Comparison of ENCODE assay signal across 1 cellular context in the genomic region with DNA sequence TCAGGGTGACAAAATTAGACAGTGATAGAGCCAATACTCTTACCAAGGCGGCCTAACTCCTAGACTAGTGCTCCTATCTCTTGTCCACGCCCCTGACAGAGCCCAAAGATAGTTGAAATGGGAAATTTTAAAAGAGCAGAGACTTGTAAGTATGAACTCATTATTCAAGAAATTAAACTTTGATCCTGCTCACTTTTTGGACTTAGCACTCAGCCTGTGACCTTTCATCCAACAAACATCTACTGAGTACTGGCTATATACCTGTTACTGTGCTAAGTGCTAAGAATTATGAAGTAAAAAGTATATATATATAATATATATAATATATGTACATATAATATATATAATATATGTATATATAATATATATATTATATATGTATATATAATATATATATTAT.
TF ChIP-seq lines count a peak whose summit lies in the region.

No MANE protein-coding gene starts in this region.

TF ChIP-seq in GM23338, 12 proteins besides CTCF, POLR2A, EP300 and RAD21 (continued from another document):
- TF ChIP-seq, protein P1, sequence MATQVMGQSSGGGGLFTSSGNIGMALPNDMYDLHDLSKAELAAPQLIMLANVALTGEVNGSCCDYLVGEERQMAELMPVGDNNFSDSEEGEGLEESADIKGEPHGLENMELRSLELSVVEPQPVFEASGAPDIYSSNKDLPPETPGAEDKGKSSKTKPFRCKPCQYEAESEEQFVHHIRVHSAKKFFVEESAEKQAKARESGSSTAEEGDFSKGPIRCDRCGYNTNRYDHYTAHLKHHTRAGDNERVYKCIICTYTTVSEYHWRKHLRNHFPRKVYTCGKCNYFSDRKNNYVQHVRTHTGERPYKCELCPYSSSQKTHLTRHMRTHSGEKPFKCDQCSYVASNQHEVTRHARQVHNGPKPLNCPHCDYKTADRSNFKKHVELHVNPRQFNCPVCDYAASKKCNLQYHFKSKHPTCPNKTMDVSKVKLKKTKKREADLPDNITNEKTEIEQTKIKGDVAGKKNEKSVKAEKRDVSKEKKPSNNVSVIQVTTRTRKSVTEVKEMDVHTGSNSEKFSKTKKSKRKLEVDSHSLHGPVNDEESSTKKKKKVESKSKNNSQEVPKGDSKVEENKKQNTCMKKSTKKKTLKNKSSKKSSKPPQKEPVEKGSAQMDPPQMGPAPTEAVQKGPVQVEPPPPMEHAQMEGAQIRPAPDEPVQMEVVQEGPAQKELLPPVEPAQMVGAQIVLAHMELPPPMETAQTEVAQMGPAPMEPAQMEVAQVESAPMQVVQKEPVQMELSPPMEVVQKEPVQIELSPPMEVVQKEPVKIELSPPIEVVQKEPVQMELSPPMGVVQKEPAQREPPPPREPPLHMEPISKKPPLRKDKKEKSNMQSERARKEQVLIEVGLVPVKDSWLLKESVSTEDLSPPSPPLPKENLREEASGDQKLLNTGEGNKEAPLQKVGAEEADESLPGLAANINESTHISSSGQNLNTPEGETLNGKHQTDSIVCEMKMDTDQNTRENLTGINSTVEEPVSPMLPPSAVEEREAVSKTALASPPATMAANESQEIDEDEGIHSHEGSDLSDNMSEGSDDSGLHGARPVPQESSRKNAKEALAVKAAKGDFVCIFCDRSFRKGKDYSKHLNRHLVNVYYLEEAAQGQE (IDR thresholded peaks at IDR 0.05; ENCODE audit: unreplicated experiment): no peak
- no peak for TF ChIP-seq JUNB (IDR thresholded peaks at IDR 0.05; ENCODE audit: unreplicated experiment)
- TF ChIP-seq CREB1 (CRISPR knock-in tag; IDR thresholded peaks at IDR 0.05; ENCODE audit: low read depth): no peak
- TF ChIP-seq ZNF331 (CRISPR knock-in tag; IDR thresholded peaks at IDR 0.05; ENCODE audit: low read depth): no peak
- no peak for TF ChIP-seq STAT1 (IDR thresholded peaks at IDR 0.05; ENCODE audit: unreplicated experiment)
- TF ChIP-seq POLR2AphosphoS5 (IDR thresholded peaks at IDR 0.05; ENCODE audit: low read depth): no peak
- TF ChIP-seq, protein P2, sequence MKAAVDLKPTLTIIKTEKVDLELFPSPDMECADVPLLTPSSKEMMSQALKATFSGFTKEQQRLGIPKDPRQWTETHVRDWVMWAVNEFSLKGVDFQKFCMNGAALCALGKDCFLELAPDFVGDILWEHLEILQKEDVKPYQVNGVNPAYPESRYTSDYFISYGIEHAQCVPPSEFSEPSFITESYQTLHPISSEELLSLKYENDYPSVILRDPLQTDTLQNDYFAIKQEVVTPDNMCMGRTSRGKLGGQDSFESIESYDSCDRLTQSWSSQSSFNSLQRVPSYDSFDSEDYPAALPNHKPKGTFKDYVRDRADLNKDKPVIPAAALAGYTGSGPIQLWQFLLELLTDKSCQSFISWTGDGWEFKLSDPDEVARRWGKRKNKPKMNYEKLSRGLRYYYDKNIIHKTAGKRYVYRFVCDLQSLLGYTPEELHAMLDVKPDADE (IDR thresholded peaks at IDR 0.05): no peak
- TF ChIP-seq ZNF114 (CRISPR knock-in tag; IDR thresholded peaks at IDR 0.05): no peak
